9 cellular contexts compared by ENCODE assay signal in the genomic region with DNA sequence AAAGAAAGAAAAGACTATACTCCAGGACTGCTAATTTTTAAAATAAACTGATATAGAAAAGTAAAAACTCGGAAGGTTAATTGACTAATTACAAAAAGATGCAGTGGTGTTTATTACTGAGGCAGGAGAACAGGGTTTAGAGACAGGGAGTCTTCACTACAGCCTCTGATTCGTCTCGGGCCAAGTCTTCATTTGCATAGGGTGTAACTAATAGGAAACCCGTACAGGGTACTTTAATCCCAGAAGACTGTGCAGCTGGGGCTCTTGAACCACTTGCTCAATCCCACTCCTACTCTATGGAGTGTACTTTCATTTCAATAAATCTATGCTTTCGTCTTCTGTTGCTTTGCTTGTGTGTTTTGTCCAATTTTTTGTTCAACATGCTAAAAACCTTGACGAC. TPM values are rescaled to one million over a fixed set of nuclear protein-coding genes. Genes with fewer than 3 reads are reported as not detected.
DNase-seq lines count a peak whose midpoint lies in the region; ATAC-seq, FAIRE-seq and TF ChIP-seq lines count a peak whose summit lies in the region.
"Had no signal": no experiment of that assay in that cellular context is flagged by ENCODE, and none has a peak within 500 bp of the region (broad histone marks: within the 10 kb centered on the region; RNA-seq: fewer than 3 reads in every experiment).

No MANE protein-coding gene starts in this region.

- peaks cover 44% of the 10 kb centered on the region for H3K79me2 ChIP-seq in keratinocyte (ENCODE audit: control insufficient read depth, insufficient read depth, low read length)

- no peak overlapping the region for H3K4me3 Mint-ChIP-seq in activated CD8-positive, alpha-beta memory T cell treated with anti-CD3 and anti-CD28 coated beads, Interleukin-2, amount 10 ng/mL, durations not matched to agents 7 days and 5 days

- H3K36me3 Mint-ChIP-seq in activated CD8-positive, alpha-beta memory T cell treated with anti-CD3 and anti-CD28 coated beads, Interleukin-2, amount 10 ng/mL, durations not matched to agents 7 days and 5 days: peaks cover 21% of the 10 kb centered on the region

- H2AFZ ChIP-seq in keratinocyte (ENCODE audit: control insufficient read depth, low read length): no peak overlapping the region

- CTCF ChIA-PET in activated CD8-positive, alpha-beta memory T cell treated with anti-CD3 and anti-CD28 coated beads, Interleukin-2, amount 10 ng/mL, durations not matched to agents 7 days and 5 days (lab: Charles Lee): interaction anchor here (0.9 to 5.3 kb wide), 10 partner anchors 27 to 425 kb away, joined by 3 to 33 read pairs (median 4); no protein-coding TSS in a partner anchor

- peaks cover 42% of the 10 kb centered on the region for H3K36me3 ChIP-seq in adipocyte (ENCODE audit: control insufficient read depth, insufficient read depth, low read length, severe bottlenecking)
- H3K36me3 ChIP-seq in keratinocyte (ENCODE audit: control insufficient read depth in 2 of 2, extremely low read depth in 1 of 2, insufficient read depth in 2 of 2, low read length in 2 of 2): peaks cover 12 to 18% of the 10 kb centered on the region in 2 experiments
- peaks cover 39% of the 10 kb centered on the region for H3K36me3 ChIP-seq in thoracic aorta

- DNase-seq in activated CD8-positive, alpha-beta memory T cell treated with anti-CD3 and anti-CD28 coated beads, Interleukin-2, amount 10 ng/mL, durations not matched to agents 7 days and 5 days: no peak
- no peak for DNase-seq in activated CD8-positive, alpha-beta memory T cell treated with anti-CD3 and anti-CD28 coated beads, Interleukin-2, amount 50 U/mL, for 4 hours
- DNase-seq in adipocyte (ENCODE audit: low read depth): peak; percentile 20
- no peak for DNase-seq in keratinocyte (ENCODE audit: low read depth, low spot score)
- no peak for DNase-seq in thoracic aorta (ENCODE audit: low spot score)
- no peak for DNase-seq in activated naive CD4-positive, alpha-beta T cell treated with anti-CD3 and anti-CD28 coated beads, Interleukin-2, amount 50 U/mL, for 16 hours
- DNase-seq in NCI-H446 (lab: John Stamatoyannopoulos, UW): no peak

- no peaks in the 10 kb centered on the region for H3K9me3 Mint-ChIP-seq in activated CD8-positive, alpha-beta memory T cell treated with anti-CD3 and anti-CD28 coated beads, Interleukin-2, amount 10 ng/mL, durations not matched to agents 7 days and 5 days (ENCODE audit: low read depth)

- no peak for FAIRE-seq in keratinocyte (lab: Jason Lieb, UNC)

- H3K4me3 ChIP-seq in adipocyte (ENCODE audit: low read length): peak overlapping the region; percentile 78
- no peak overlapping the region for H3K4me3 ChIP-seq in keratinocyte (ENCODE audit: control insufficient read depth in 2 of 3, extremely low read depth in 1 of 3, insufficient read depth in 2 of 3, low read depth in 1 of 3, low read length in 3 of 3)
- peak overlapping the region; percentile 61 for H3K4me3 ChIP-seq in thoracic aorta
- H3K4me3 ChIP-seq: smooth muscle cell had no signal

- H3K9me3 ChIP-seq in adipocyte (ENCODE audit: control insufficient read depth, low read length) (no peaks in the 10 kb centered on the region), keratinocyte (ENCODE audit: control insufficient read depth, low read depth, low read length) (no peaks in the 10 kb centered on the region), thoracic aorta (no peaks in the 10 kb centered on the region)

- TF ChIP-seq CTCF in keratinocyte (optimal IDR thresholded peaks at IDR 0.05 in 1 of 3, IDR thresholded peaks at IDR 0.05 in 1 of 3, conservative IDR thresholded peaks at IDR 0.05 in 1 of 3; ENCODE audit: extremely low read depth in 1 of 3, insufficient read depth in 2 of 3, low read length in 3 of 3): no peak
- TF ChIP-seq CTCF in thoracic aorta (IDR thresholded peaks at IDR 0.05): no peak

- no peaks in the 10 kb centered on the region for H3K9me1 ChIP-seq in keratinocyte (ENCODE audit: control insufficient read depth, extremely low read depth, insufficient read depth, low read length)

- no peak for ATAC-seq in activated CD8-positive, alpha-beta memory T cell treated with anti-CD3 and anti-CD28 coated beads, Interleukin-2, amount 10 ng/mL, durations not matched to agents 7 days and 5 days
- ATAC-seq in thoracic aorta (ENCODE audit: insufficient number of reproducible peaks, low FRiP score, low read depth) (no peak), GM21447 (IDR thresholded peaks at IDR 0.05; ENCODE audit: unreplicated experiment) (no peak)

- no peaks in the 10 kb centered on the region for H3K27me3 ChIP-seq in adipocyte (replicated peaks; ENCODE audit: control insufficient read depth, insufficient read depth, low read length)
- H3K27me3 ChIP-seq in keratinocyte (ENCODE audit: control insufficient read depth, extremely low read depth, insufficient read depth, low read length): no peaks in the 10 kb centered on the region
- H3K27me3 ChIP-seq in thoracic aorta (replicated peaks; ENCODE audit: insufficient read depth): no peaks in the 10 kb centered on the region

- H3K4me1 Mint-ChIP-seq in activated CD8-positive, alpha-beta memory T cell treated with anti-CD3 and anti-CD28 coated beads, Interleukin-2, amount 10 ng/mL, durations not matched to agents 7 days and 5 days: peaks cover 15% of the 10 kb centered on the region

- H3K4me1 ChIP-seq in adipocyte (ENCODE audit: control insufficient read depth, insufficient read depth, low read length) (peaks cover 22% of the 10 kb centered on the region), keratinocyte (ENCODE audit: control insufficient read depth, extremely low read depth, insufficient read depth, low read length) (peaks cover 4% of the 10 kb centered on the region), thoracic aorta (ENCODE audit: control insufficient read depth in 1 of 2, low read depth in 2 of 2) (peaks cover 7 to 8% of the 10 kb centered on the region in 2 donors)

- dilution Hi-C loops in keratinocyte (cut with MboI; ENCODE audit: extremely low pct_ligation_motif_present, low sequenced_read_pairs): no loop called here

- H4K20me1 ChIP-seq in keratinocyte (ENCODE audit: control insufficient read depth, extremely low read depth, insufficient read depth, low read length): no peaks in the 10 kb centered on the region

- H3K4me2 ChIP-seq in keratinocyte (ENCODE audit: control insufficient read depth, extremely low read depth, insufficient read depth, low read depth, low read length): peak overlapping the region; percentile 57
- H3K4me2 ChIP-seq: smooth muscle cell had no signal

- no peaks in the 10 kb centered on the region for H3K27me3 Mint-ChIP-seq in activated CD8-positive, alpha-beta memory T cell treated with anti-CD3 and anti-CD28 coated beads, Interleukin-2, amount 10 ng/mL, durations not matched to agents 7 days and 5 days

- peak overlapping the region; percentile 10 for H3K27ac ChIP-seq in keratinocyte (ENCODE audit: control insufficient read depth, insufficient read depth, low read length)
- H3K27ac ChIP-seq in thoracic aorta: peak overlapping the region in 1 of 2 donors; percentile 25

- H3K9ac ChIP-seq in adipocyte (ENCODE audit: low read length): peak overlapping the region; percentile 77
- no peak overlapping the region for H3K9ac ChIP-seq in keratinocyte (ENCODE audit: control insufficient read depth, extremely low read depth, insufficient read depth, low read length)

- peak overlapping the region; percentile 1 for H3K27ac Mint-ChIP-seq in activated CD8-positive, alpha-beta memory T cell treated with anti-CD3 and anti-CD28 coated beads, Interleukin-2, amount 10 ng/mL, durations not matched to agents 7 days and 5 days

RNA-seq across cellular contexts. Expression of a gene that starts 8.2 kb away (rescaled TPM):
- total RNA-seq in activated CD8-positive, alpha-beta memory T cell treated with anti-CD3 and anti-CD28 coated beads, Interleukin-2, amount 10 ng/mL, durations not matched to agents 7 days and 5 days: 100 to 1,000 TPM; 108 TPM
- 149 to 228 TPM (median 162 TPM) in 3 replicates for polyA plus RNA-seq in keratinocyte
- 150 TPM for polyA plus RNA-seq in keratinocyte (2011; ENCODE audit: low read depth)
- 164 and 328 TPM in 2 replicates for polyA plus RNA-seq in keratinocyte (2011; cell fraction: cytosol; rRNA removed)
- 104 and 109 TPM in 2 replicates for polyA plus RNA-seq in keratinocyte (2011; cell fraction: nucleus; rRNA removed)
- 90.0 and 114 TPM in 2 replicates for polyA plus RNA-seq in keratinocyte (2012; ENCODE audit: low replicate concordance)
- polyA minus RNA-seq in keratinocyte: 60.0 to 248 TPM (median 135 TPM) in 3 replicates
- 89.4 TPM for polyA minus RNA-seq in keratinocyte (2011; cell fraction: cytosol; rRNA and poly(A)+ RNA removed)
- polyA minus RNA-seq in keratinocyte (2011; cell fraction: nucleus; rRNA and poly(A)+ RNA removed): 36.1 and 59.3 TPM in 2 replicates
- 10 to 100 TPM; 81.5 to 98.9 TPM for total RNA-seq in thoracic aorta

RNA-seq across cellular contexts. Expression of a gene that starts 33.9 kb away (rescaled TPM):
- 10 to 100 TPM; 49.2 to 52.9 TPM for total RNA-seq in activated CD8-positive, alpha-beta memory T cell treated with anti-CD3 and anti-CD28 coated beads, Interleukin-2, amount 10 ng/mL, durations not matched to agents 7 days and 5 days
- polyA plus RNA-seq in keratinocyte: 19.7 to 56.4 TPM (median 36.3 TPM) in 3 replicates
- polyA plus RNA-seq in keratinocyte (2011; ENCODE audit: low read depth): 22.0 TPM
- polyA plus RNA-seq in keratinocyte (2011; cell fraction: cytosol; rRNA removed): 31.3 and 66.8 TPM in 2 replicates
- 92.9 and 134 TPM in 2 replicates for polyA plus RNA-seq in keratinocyte (2011; cell fraction: nucleus; rRNA removed)
- 46.3 and 103 TPM in 2 replicates for polyA plus RNA-seq in keratinocyte (2012; ENCODE audit: low replicate concordance)
- 106 to 309 TPM (median 112 TPM) in 3 replicates for polyA minus RNA-seq in keratinocyte
- 157 TPM for polyA minus RNA-seq in keratinocyte (2011; cell fraction: cytosol; rRNA and poly(A)+ RNA removed)
- 191 and 201 TPM in 2 replicates for polyA minus RNA-seq in keratinocyte (2011; cell fraction: nucleus; rRNA and poly(A)+ RNA removed)
- 10 to 100 TPM; 45.1 to 59.0 TPM for total RNA-seq in thoracic aorta

Comparison
In these comparisons a context has a peak if more than half of its experiments do, and no peak if none do; other contexts are left out.
1. H3K4me3 ChIP-seq: peak in adipocyte (single experiment) and thoracic aorta (single experiment); none in keratinocyte (0 of 3).